Comparison of ENCODE assay signal across 8 cellular contexts in the genomic region with DNA sequence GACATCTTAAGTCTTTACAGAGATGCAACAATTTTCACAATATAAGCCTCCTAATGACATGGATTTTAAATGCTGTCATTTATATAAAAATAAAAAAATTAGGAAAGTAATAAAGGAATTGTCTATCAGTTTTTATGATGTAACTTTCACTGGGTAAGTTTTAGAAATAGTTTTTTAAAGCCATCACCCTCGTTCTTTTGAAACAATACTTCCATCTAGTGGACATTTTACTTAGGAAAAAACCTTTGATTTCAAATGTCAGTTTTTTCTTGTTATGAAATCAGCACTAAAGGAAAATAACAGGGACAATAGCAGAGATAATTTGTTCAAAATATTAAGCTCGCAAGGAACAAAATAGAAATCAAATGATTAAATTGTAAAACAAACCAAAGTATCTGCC. TPM values are rescaled to one million over a fixed set of nuclear protein-coding genes. Genes with fewer than 3 reads are reported as not detected.
DNase-seq lines count a peak whose midpoint lies in the region; ATAC-seq, FAIRE-seq and TF ChIP-seq lines count a peak whose summit lies in the region.

No MANE protein-coding gene starts in this region.

- TF ChIP-seq POLR2A in K562 (conservative IDR thresholded peaks at IDR 0.05): no peak

- H3K27ac ChIP-seq in MM.1S (ENCODE audit: low read length) (peak overlapping the region; percentile 25; the same call in 1 of the 2 replicates), K562 (ENCODE audit: extremely low read depth, low read depth, low read length) (no peak overlapping the region), lung (ENCODE audit: low read depth in 1 of 2, low read length in 1 of 2) (no peak overlapping the region)

- 0% methylated on average over 2 of the region's 2 CpGs for WGBS in K562 (ENCODE audit: insufficient coverage, low coverage, missing lambda C conversion rate)
- WGBS in lung, 2 donors: 14 to 32% methylated on average over 2 of the region's 2 CpGs

- H3K9me2 ChIP-seq in MM.1S (replicated peaks; ENCODE audit: insufficient read depth, low read length): no peaks in the 10 kb centered on the region

- FAIRE-seq in K562 (lab: Jason Lieb, UNC): no peak

- ATAC-seq in K562 (no peak), lung (ENCODE audit: insufficient read depth, low FRiP score) (peak; percentile 28), HG02763 (IDR thresholded peaks at IDR 0.05; ENCODE audit: unreplicated experiment) (no peak), GM19035 (IDR thresholded peaks at IDR 0.05; ENCODE audit: unreplicated experiment) (no peak)
- ATAC-seq in activated CD4-positive, alpha-beta T cell treated with anti-CD3 and anti-CD28 coated beads for 36 hours: no peak

- intact Hi-C loops in K562 (cut with micrococcal nuclease): loop anchor here (1.0 kb wide), 2 partner anchors 940 to 1025 kb away; no protein-coding TSS in a partner anchor
- intact Hi-C loops in activated CD4-positive, alpha-beta T cell treated with anti-CD3 and anti-CD28 coated beads for 36 hours (cut with DNase I, micrococcal nuclease): loop anchor here (1.0 to 2.0 kb wide), 5 partner anchors 174 to 1026 kb away; a partner anchor contains a TSS

- H3K27me3 ChIP-seq in MM.1S (replicated peaks; ENCODE audit: insufficient read depth, low read length) (no peaks in the 10 kb centered on the region), K562 (ENCODE audit: control insufficient read depth in 2 of 2, insufficient read depth in 2 of 2, low read length in 2 of 2) (no peaks in the 10 kb centered on the region), lung (ENCODE audit: control insufficient read depth, insufficient read depth) (no peaks in the 10 kb centered on the region)

- H3K36me3 ChIP-seq in MM.1S (replicated peaks; ENCODE audit: insufficient read depth, low read length) (no peaks in the 10 kb centered on the region), K562 (ENCODE audit: control insufficient read depth, insufficient read depth, low read length) (no peaks in the 10 kb centered on the region), lung (ENCODE audit: control insufficient read depth in 2 of 2, insufficient read depth in 2 of 2, low read length in 2 of 2) (no peaks in the 10 kb centered on the region)

- TF ChIP-seq CTCF in MM.1S (IDR thresholded peaks at IDR 0.05; ENCODE audit: low read length): peak; percentile 62
- TF ChIP-seq CTCF in K562 (IDR thresholded peaks at IDR 0.05 in 2 of 3, conservative IDR thresholded peaks at IDR 0.05 in 1 of 3; ENCODE audit: insufficient read depth in 2 of 3, low read depth in 1 of 3, low read length in 3 of 3): peak in 1 of 3 experiments; percentile 34; a peak in 2 of 6 replicates
- TF ChIP-seq CTCF in lung (IDR thresholded peaks at IDR 0.05; ENCODE audit: control extremely low read depth, extremely low read depth): peak; percentile 25

- DNase-seq in DMS114 treated with DMSO at 0.1 percent for 48 hours (lab: John Stamatoyannopoulos, UW; ENCODE audit: unreplicated experiment) (peak; percentile 37), MM.1S (peak; percentile 66), K562 (ENCODE audit: extremely low read depth in 1 of 4, low spot score in 3 of 4) (peak in 1 of 4 experiments; percentile 6), lung (ENCODE audit: low spot score) (no peak), islet precursor cell (no peak)
- no peak for DNase-seq in activated CD4-positive, alpha-beta T cell treated with anti-CD3 and anti-CD28 coated beads for 36 hours

- H3K4me1 ChIP-seq in MM.1S (ENCODE audit: low read length) (peaks cover 46% of the 10 kb centered on the region), K562 (replicated peaks in 1 of 2; ENCODE audit: control insufficient read depth in 2 of 2, insufficient read depth in 2 of 2, low read length in 2 of 2) (no peaks in the 10 kb centered on the region), lung (ENCODE audit: control insufficient read depth in 2 of 2, insufficient read depth in 2 of 2, low read length in 2 of 2) (no peaks in the 10 kb centered on the region)

- no peak overlapping the region for H3K9ac ChIP-seq in MM.1S (ENCODE audit: low read length)
- H3K9ac ChIP-seq in K562 (ENCODE audit: insufficient read depth in 1 of 2, low read depth in 2 of 2, low read length in 2 of 2): no peak overlapping the region

- no peak for TF ChIP-seq EP300 in K562 (IDR thresholded peaks at IDR 0.05; ENCODE audit: low read length)

- H3K9me3 Mint-ChIP-seq in activated CD4-positive, alpha-beta T cell treated with anti-CD3 and anti-CD28 coated beads for 36 hours (ENCODE audit: low read depth): no peaks in the 10 kb centered on the region

- POLR2A ChIA-PET in K562 (lab: Yijun Ruan, JAX): no interaction called here
- POLR2A ChIA-PET in activated CD4-positive, alpha-beta T cell treated with anti-CD3 and anti-CD28 coated beads for 36 hours (lab: Charles Lee): no interaction called here

- H3K79me2 ChIP-seq in MM.1S (ENCODE audit: low read length): no peaks in the 10 kb centered on the region
- H3K79me2 ChIP-seq in K562 (ENCODE audit: control insufficient read depth, insufficient read depth, low read length): no peaks in the 10 kb centered on the region

- H3K4me3 Mint-ChIP-seq in activated CD4-positive, alpha-beta T cell treated with anti-CD3 and anti-CD28 coated beads for 36 hours: no peak overlapping the region

- no peaks in the 10 kb centered on the region for H3K27me3 Mint-ChIP-seq in activated CD4-positive, alpha-beta T cell treated with anti-CD3 and anti-CD28 coated beads for 36 hours

- in situ Hi-C loops in K562 (cut with MboI): no loop called here

- H3K9me3 ChIP-seq in MM.1S (replicated peaks; ENCODE audit: insufficient read depth, low read length) (no peaks in the 10 kb centered on the region), K562 (replicated peaks; ENCODE audit: control insufficient read depth, insufficient read depth, low read depth, low read length) (no peaks in the 10 kb centered on the region), lung (ENCODE audit: control insufficient read depth in 2 of 2, insufficient read depth in 1 of 2, low read length in 1 of 2) (no peaks in the 10 kb centered on the region)

- H3K4me3 ChIP-seq in MM.1S (ENCODE audit: low read length): no peak overlapping the region
- no peak overlapping the region for H3K4me3 ChIP-seq in K562
- H3K4me3 ChIP-seq in lung: no peak overlapping the region

- BruUV-seq in K562 (replicated peaks; lab: Mats Ljungman, UMichigan): no TSS peak

- no peak overlapping the region for H2AFZ ChIP-seq in MM.1S (ENCODE audit: low read length)
- no peak overlapping the region for H2AFZ ChIP-seq in K562 (ENCODE audit: low read depth, low read length)

- no peaks in the 10 kb centered on the region for H4K20me1 ChIP-seq in MM.1S (ENCODE audit: insufficient read depth, low read length)
- H4K20me1 ChIP-seq in K562 (replicated peaks; ENCODE audit: control insufficient read depth, insufficient read depth, low read length): no peaks in the 10 kb centered on the region

- TF ChIP-seq RAD21 in K562 (CRISPR knock-in tag; conservative IDR thresholded peaks at IDR 0.05 in 1 of 2, IDR thresholded peaks at IDR 0.05 in 1 of 2): peak; percentile 30 to 41; a peak in 3 of 4 replicates

- no peaks in the 10 kb centered on the region for H3K9me1 ChIP-seq in K562 (ENCODE audit: control insufficient read depth, insufficient read depth, low read length)

- CTCF ChIA-PET in K562 (lab: Yijun Ruan, JAX; ENCODE audit: low intra/inter-chr PET ratio): interaction anchor here (1.2 to 1.7 kb wide), 2 partner anchors 941 to 1025 kb away, joined by 3 to 5 read pairs; no protein-coding TSS in a partner anchor
- CTCF ChIA-PET in activated CD4-positive, alpha-beta T cell treated with anti-CD3 and anti-CD28 coated beads for 36 hours (lab: Charles Lee): interaction anchor here (1.0 kb wide), 1 partner anchor 83 kb away, joined by 3 read pairs; no protein-coding TSS in a partner anchor

- H3K27ac Mint-ChIP-seq in activated CD4-positive, alpha-beta T cell treated with anti-CD3 and anti-CD28 coated beads for 36 hours: no peak overlapping the region

- H3K4me1 Mint-ChIP-seq in activated CD4-positive, alpha-beta T cell treated with anti-CD3 and anti-CD28 coated beads for 36 hours: no peaks in the 10 kb centered on the region

- peaks cover 18% of the 10 kb centered on the region for H3F3A ChIP-seq in MM.1S (ENCODE audit: insufficient read depth, low read length)

- H3K4me2 ChIP-seq in MM.1S (ENCODE audit: low read depth, low read length) (no peak overlapping the region), K562 (ENCODE audit: insufficient read depth, low read length) (no peak overlapping the region)

- H3K36me3 Mint-ChIP-seq in activated CD4-positive, alpha-beta T cell treated with anti-CD3 and anti-CD28 coated beads for 36 hours (ENCODE audit: low read depth): no peaks in the 10 kb centered on the region

TF ChIP-seq in K562, 482 proteins besides CTCF, POLR2A, EP300 and RAD21 (continues in another document):
- TF ChIP-seq SMAD4 (CRISPR knock-in tag; conservative IDR thresholded peaks at IDR 0.05) (no peak), STAT5B (CRISPR knock-in tag; IDR thresholded peaks at IDR 0.05) (no peak), CEBPB (tag; IDR thresholded peaks at IDR 0.05) (0 out of 2 replicates have a peak, but pooled peaks have one; percentile 30)
- TF ChIP-seq, protein P1, sequence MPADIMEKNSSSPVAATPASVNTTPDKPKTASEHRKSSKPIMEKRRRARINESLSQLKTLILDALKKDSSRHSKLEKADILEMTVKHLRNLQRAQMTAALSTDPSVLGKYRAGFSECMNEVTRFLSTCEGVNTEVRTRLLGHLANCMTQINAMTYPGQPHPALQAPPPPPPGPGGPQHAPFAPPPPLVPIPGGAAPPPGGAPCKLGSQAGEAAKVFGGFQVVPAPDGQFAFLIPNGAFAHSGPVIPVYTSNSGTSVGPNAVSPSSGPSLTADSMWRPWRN (IDR thresholded peaks at IDR 0.05; ENCODE audit: low read depth): no peak

RNA-seq across cellular contexts. Expression of a gene that starts 24.3 kb away (rescaled TPM):
- total RNA-seq in K562 (2011; cell fraction: chromatin; rRNA removed; ENCODE audit: low replicate concordance): not detected in 2 replicates
- total RNA-seq in K562 (2011; cell fraction: nucleolus; rRNA removed): not detected in 2 replicates
- not detected in 2 replicates for total RNA-seq in K562 (2011; cell fraction: nucleoplasm; rRNA removed)
- total RNA-seq in K562 (2014; rRNA removed): not detected in 2 replicates
- not detected in 2 replicates for total RNA-seq in K562 (2014; rRNA removed; fragmentation: Illumina TruSeq; extraction: Trizol)
- total RNA-seq in K562 (2015; rRNA removed; fragmentation: Illumina TruSeq; extraction: Trizol): not detected in 2 replicates
- 0.11 TPM in 1 of 2 replicates, not detected in the other for total RNA-seq in K562 (2021)
- polyA plus RNA-seq in K562 (2011; rRNA removed): not detected in 2 replicates
- polyA plus RNA-seq in K562 (2011; cell fraction: cytosol; rRNA removed): not detected in 2 replicates
- not detected in 2 replicates for polyA plus RNA-seq in K562 (2011; cell fraction: nucleus; rRNA removed)
- not detected in 2 replicates for polyA plus RNA-seq in K562 (2012)
- polyA plus RNA-seq in K562 (2014; fragmentation: Illumina TruSeq; extraction: Trizol): not detected in 2 replicates
- polyA plus RNA-seq in K562 (2014; fragmentation: Nextera tagmentation; extraction: Ambion mirVana): not detected
- not detected in 2 replicates for polyA plus RNA-seq in K562 (2014; rRNA removed)
- polyA minus RNA-seq in K562 (2011; rRNA and poly(A)+ RNA removed): not detected in 2 replicates
- polyA minus RNA-seq in K562 (2011; cell fraction: cytosol; rRNA and poly(A)+ RNA removed): not detected in 2 replicates
- not detected in 2 replicates for polyA minus RNA-seq in K562 (2011; cell fraction: nucleus; rRNA and poly(A)+ RNA removed)
- 100 to 1,000 TPM; 121 to 381 TPM for total RNA-seq in lung
- polyA plus RNA-seq in lung: 10 to 100 TPM; 22.3 to 40.1 TPM
- total RNA-seq in activated CD4-positive, alpha-beta T cell treated with anti-CD3 and anti-CD28 coated beads for 36 hours: under 1 TPM; 0.11 to 0.16 TPM

Comparison
In these comparisons a context has a peak if more than half of its experiments do, and no peak if none do; other contexts are left out.
1. DNase-seq: peak in DMS114 treated with DMSO at 0.1 percent for 48 hours (single experiment) and MM.1S (single experiment); none in lung (single experiment), islet precursor cell (single experiment) and activated CD4-positive, alpha-beta T cell treated with anti-CD3 and anti-CD28 coated beads for 36 hours (single experiment).
2. RNA of a gene that starts 24.3 kb away (total RNA-seq): 121 to 381 TPM in lung; 0.11 to 0.16 TPM in activated CD4-positive, alpha-beta T cell treated with anti-CD3 and anti-CD28 coated beads for 36 hours and 0.11 TPM in K562; every median in the first group is over 100 times any median in the second.